ENCODE assay signal across 8 cellular contexts in the genomic region with DNA sequence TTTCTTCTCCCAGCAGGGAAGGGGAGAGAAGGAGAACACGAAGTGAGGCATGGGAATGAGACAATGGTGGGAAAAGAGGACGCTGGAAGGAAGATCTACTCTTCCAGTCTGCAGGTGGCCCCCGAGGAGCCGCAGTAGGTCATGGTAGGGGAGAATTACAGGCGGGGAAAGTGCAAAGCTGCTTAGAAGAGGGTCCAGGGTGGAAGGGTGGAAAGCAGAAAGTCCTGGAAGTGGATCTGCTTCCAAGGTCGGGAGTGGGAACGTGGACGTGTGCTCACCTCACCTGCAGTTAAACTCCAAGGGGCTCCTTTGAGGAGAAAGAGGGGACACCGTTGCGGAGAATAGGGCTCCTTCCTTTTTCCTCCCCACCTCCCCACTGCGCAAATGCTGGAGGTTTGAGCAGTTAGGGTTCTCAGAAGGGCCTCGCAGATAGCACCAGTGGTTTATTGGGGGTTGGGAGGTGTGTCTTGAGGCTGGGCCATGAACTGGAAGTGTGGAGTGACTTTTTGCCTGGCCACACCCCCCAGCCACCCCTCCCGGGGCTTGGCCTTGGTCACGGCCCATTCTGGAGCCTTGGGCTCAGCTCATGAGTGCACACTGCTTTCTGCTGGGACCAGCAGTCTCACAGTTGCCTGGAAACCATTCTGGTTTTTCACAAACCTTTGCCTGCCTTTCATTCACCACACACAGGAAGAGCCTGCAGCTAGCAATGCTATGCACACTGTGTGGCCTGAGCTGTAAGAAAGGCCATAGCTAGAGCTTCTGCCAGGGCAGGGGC.
DNase-seq lines count a peak whose midpoint lies in the region; ATAC-seq and TF ChIP-seq lines count a peak whose summit lies in the region.

No MANE protein-coding gene starts in this region.

- POLR2A ChIA-PET in CD8-positive, alpha-beta memory T cell (lab: Charles Lee): interaction anchor here (1.0 to 2.3 kb wide), 8 partner anchors 9 to 193 kb away, joined by 3 to 19 read pairs (median 3); a partner anchor contains a TSS

- peaks cover 64 to 78% (median 69%) of the 10 kb centered on the region in 3 donors for H3K4me1 Mint-ChIP-seq in CD8-positive, alpha-beta memory T cell
- peaks cover 85% of the 10 kb centered on the region for H3K4me1 Mint-ChIP-seq in activated naive CD4-positive, alpha-beta T cell treated with anti-CD3 and anti-CD28 coated beads, Interleukin-2, amount 10 ng/mL, durations not matched to agents 7 days and 5 days
- no peaks in the 10 kb centered on the region for H3K4me1 Mint-ChIP-seq in HFFc6 (ENCODE audit: low read depth)

- no peaks in the 10 kb centered on the region for H3K36me3 Mint-ChIP-seq in CD8-positive, alpha-beta memory T cell
- H3K36me3 Mint-ChIP-seq in activated naive CD4-positive, alpha-beta T cell treated with anti-CD3 and anti-CD28 coated beads, Interleukin-2, amount 10 ng/mL, durations not matched to agents 7 days and 5 days: peaks cover 4% of the 10 kb centered on the region
- H3K36me3 Mint-ChIP-seq in HFFc6 (ENCODE audit: low read depth): peaks cover 6% of the 10 kb centered on the region; the same call in 1 of the 2 replicates

- no peaks in the 10 kb centered on the region for H3K9me3 ChIP-seq in CD8-positive, alpha-beta memory T cell (ENCODE audit: low read length)

- H3K4me1 ChIP-seq in CD8-positive, alpha-beta memory T cell (ENCODE audit: insufficient read depth, low read length): peaks cover 68% of the 10 kb centered on the region

- peak overlapping the region; percentile 62 for H3K27ac ChIP-seq in CD8-positive, alpha-beta memory T cell (ENCODE audit: low read depth, low read length)

- peak overlapping the region; percentile 61 to 95 (median 92) for H3K27ac Mint-ChIP-seq in CD8-positive, alpha-beta memory T cell
- H3K27ac Mint-ChIP-seq in activated naive CD4-positive, alpha-beta T cell treated with anti-CD3 and anti-CD28 coated beads, Interleukin-2, amount 10 ng/mL, durations not matched to agents 7 days and 5 days: peak overlapping the region; percentile 98
- H3K27ac Mint-ChIP-seq in HFFc6: no peak overlapping the region

- ATAC-seq in GM21529 (IDR thresholded peaks at IDR 0.05; ENCODE audit: unreplicated experiment) (peak; percentile 79), GM18868 (IDR thresholded peaks at IDR 0.05; ENCODE audit: unreplicated experiment) (no peak), GM18520 (IDR thresholded peaks at IDR 0.05; ENCODE audit: unreplicated experiment) (no peak)

- peak overlapping the region; percentile 20 to 76 (median 70) for H3K4me3 Mint-ChIP-seq in CD8-positive, alpha-beta memory T cell
- peak overlapping the region; percentile 63 for H3K4me3 Mint-ChIP-seq in activated naive CD4-positive, alpha-beta T cell treated with anti-CD3 and anti-CD28 coated beads, Interleukin-2, amount 10 ng/mL, durations not matched to agents 7 days and 5 days
- H3K4me3 Mint-ChIP-seq in HFFc6: no peak overlapping the region

- no peaks in the 10 kb centered on the region for H3K9me3 Mint-ChIP-seq in CD8-positive, alpha-beta memory T cell
- H3K9me3 Mint-ChIP-seq in activated naive CD4-positive, alpha-beta T cell treated with anti-CD3 and anti-CD28 coated beads, Interleukin-2, amount 10 ng/mL, durations not matched to agents 7 days and 5 days: no peaks in the 10 kb centered on the region
- H3K9me3 Mint-ChIP-seq in HFFc6: peaks cover 9% of the 10 kb centered on the region

- H3K4me3 ChIP-seq in CD8-positive, alpha-beta memory T cell (ENCODE audit: low read length): peak overlapping the region; percentile 37

- no peaks in the 10 kb centered on the region for H3K36me3 ChIP-seq in CD8-positive, alpha-beta memory T cell (ENCODE audit: insufficient read depth, low read length)

- CTCF ChIA-PET in CD8-positive, alpha-beta memory T cell (lab: Charles Lee): interaction anchor here (0.9 to 1.5 kb wide), 3 partner anchors 11 to 124 kb away, joined by 3 to 10 read pairs (median 4); no protein-coding TSS in a partner anchor
- CTCF ChIA-PET in activated naive CD4-positive, alpha-beta T cell treated with anti-CD3 and anti-CD28 coated beads, Interleukin-2, amount 10 ng/mL, durations not matched to agents 7 days and 5 days (lab: Charles Lee): interaction anchor here (0.6 to 1.9 kb wide), 10 partner anchors 8 to 123 kb away, joined by 3 to 18 read pairs (median 4); no protein-coding TSS in a partner anchor

- peak; percentile 59 to 88 (median 84) for DNase-seq in CD8-positive, alpha-beta memory T cell
- DNase-seq in RPMI8226 (peak; percentile 96), HFFc6 (no peak)
- peak; percentile 95 for DNase-seq in activated naive CD4-positive, alpha-beta T cell treated with anti-CD3 and anti-CD28 coated beads, Interleukin-2, amount 10 ng/mL, durations not matched to agents 7 days and 5 days
- peak; percentile 15 to 49 for DNase-seq in stimulated activated CD4-positive, alpha-beta T cell treated with anti-CD3 and anti-CD28 coated beads, Interleukin-15, amount 100 ng/mL, for 48 hours (ENCODE audit: low read depth in 2 of 2)

- H3K27me3 Mint-ChIP-seq in CD8-positive, alpha-beta memory T cell: peaks cover 0 to 2% of the 10 kb centered on the region in 2 donors
- peaks cover 7% of the 10 kb centered on the region for H3K27me3 Mint-ChIP-seq in activated naive CD4-positive, alpha-beta T cell treated with anti-CD3 and anti-CD28 coated beads, Interleukin-2, amount 10 ng/mL, durations not matched to agents 7 days and 5 days
- peaks cover 67% of the 10 kb centered on the region for H3K27me3 Mint-ChIP-seq in HFFc6 (ENCODE audit: insufficient read depth)

- no peaks in the 10 kb centered on the region for H3K27me3 ChIP-seq in CD8-positive, alpha-beta memory T cell (ENCODE audit: insufficient read depth, low read length, poor library complexity, severe bottlenecking)

- TF ChIP-seq CTCF in HFFc6 (IDR thresholded peaks at IDR 0.05): no peak
